ENCODE assay signal across 8 cellular contexts in the genomic region with DNA sequence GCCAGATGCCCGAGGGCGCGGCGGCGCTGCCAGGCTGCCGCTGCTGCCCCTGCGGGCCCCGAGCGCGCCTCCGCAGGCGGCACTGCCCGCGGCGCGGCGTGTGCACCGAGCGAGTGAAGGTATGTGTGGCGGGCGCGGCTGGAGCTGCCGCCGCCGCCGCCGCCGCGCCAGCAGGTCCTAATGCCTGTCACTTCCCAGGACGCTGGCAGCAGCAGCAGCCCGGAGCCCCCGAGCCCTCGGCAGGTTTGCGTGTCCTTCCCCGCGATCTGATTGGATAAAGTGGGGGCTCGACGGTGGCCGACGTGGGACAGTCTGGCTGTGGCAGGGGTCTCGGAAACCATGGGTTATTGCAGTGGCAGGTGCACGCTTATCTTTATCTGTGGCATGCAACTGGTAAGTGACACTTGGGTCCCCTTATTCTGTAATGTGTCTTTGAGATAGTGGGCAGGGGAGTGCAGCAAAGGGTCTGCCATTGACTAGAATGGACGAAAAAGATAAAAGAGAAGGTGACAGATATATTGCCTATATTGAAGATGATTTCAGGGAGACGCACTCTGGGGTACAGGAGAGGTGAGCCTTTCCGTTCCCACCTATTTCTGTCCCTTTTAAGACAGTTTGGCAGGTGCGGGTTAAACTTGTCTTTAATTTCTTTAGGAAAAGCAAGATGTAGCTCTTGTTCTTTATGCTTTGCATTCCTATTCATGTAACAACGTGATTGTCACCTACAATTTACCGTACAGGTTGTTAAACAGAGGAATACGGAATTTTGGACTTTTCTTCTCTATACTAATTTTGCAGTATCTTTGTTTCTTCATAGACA. TPM values are rescaled to one million over a fixed set of nuclear protein-coding genes. Genes with fewer than 3 reads are reported as not detected.
A peak's percentile ranks its signal among the peaks of the same experiment; 100 is the strongest.
DNase-seq lines count a peak whose midpoint lies in the region; ATAC-seq, FAIRE-seq and TF ChIP-seq lines count a peak whose summit lies in the region.

A gene (plus strand): TSS at position 4 of the 820 bp plus-strand sequence.

- no peaks in the 10 kb centered on the region for H4K20me1 ChIP-seq in smooth muscle cell (ENCODE audit: low read depth)

- H3K4me1 ChIP-seq in breast epithelium: no peaks in the 10 kb centered on the region
- peaks cover 0 to 3% of the 10 kb centered on the region in 2 donors for H3K4me1 ChIP-seq in kidney (ENCODE audit: control insufficient read depth in 1 of 2, insufficient read depth in 1 of 2, low read depth in 1 of 2, low read length in 2 of 2)
- H3K4me1 ChIP-seq in smooth muscle cell (ENCODE audit: low read depth): no peaks in the 10 kb centered on the region

- peak within 1 kb of the TSS; percentile 60 for H3K4me3 Mint-ChIP-seq in activated naive CD4-positive, alpha-beta T cell treated with anti-CD3 and anti-CD28 coated beads for 36 hours

- H3K27ac ChIP-seq in breast epithelium: no peak within 1 kb of the TSS
- H3K27ac ChIP-seq in kidney (ENCODE audit: low read depth in 2 of 2, low read length in 2 of 2): no peak within 1 kb of the TSS
- H3K27ac ChIP-seq in smooth muscle cell (ENCODE audit: low read depth): no peak within 1 kb of the TSS

- WGBS in smooth muscle cell (ENCODE audit: low lambda C conversion rate): 6% methylated on average over 43 of the region's 49 CpGs

- no peak within 1 kb of the TSS for H3K27ac Mint-ChIP-seq in activated naive CD4-positive, alpha-beta T cell treated with anti-CD3 and anti-CD28 coated beads for 36 hours

- H3K79me2 ChIP-seq in smooth muscle cell (ENCODE audit: low read depth): no peaks in the 10 kb centered on the region

- no peaks in the 10 kb centered on the region for H3K36me3 ChIP-seq in breast epithelium
- no peaks in the 10 kb centered on the region for H3K36me3 ChIP-seq in kidney (ENCODE audit: control insufficient read depth in 1 of 2, insufficient read depth in 2 of 2, low read length in 2 of 2)
- H3K36me3 ChIP-seq in smooth muscle cell (ENCODE audit: low read depth): no peaks in the 10 kb centered on the region

- peak within 1 kb of the TSS; percentile 83 for H3K4me2 ChIP-seq in smooth muscle cell

- H3K4me3 ChIP-seq in breast epithelium: peak within 1 kb of the TSS; percentile 46 to 62 (median 61)
- peak within 1 kb of the TSS in 1 of 2 donors; percentile 46 for H3K4me3 ChIP-seq in kidney (ENCODE audit: low read length in 2 of 2)
- H3K4me3 ChIP-seq in smooth muscle cell: peak within 1 kb of the TSS; percentile 62

- no peak for FAIRE-seq in kidney (lab: Jason Lieb, UNC)

- TF ChIP-seq POLR2A in breast epithelium (IDR thresholded peaks at IDR 0.05): no peak

- intact Hi-C loops in activated naive CD4-positive, alpha-beta T cell treated with anti-CD3 and anti-CD28 coated beads for 36 hours (cut with micrococcal nuclease): loop anchor here (2.0 kb wide), 1 partner anchor 991 kb away; no protein-coding TSS in a partner anchor
- intact Hi-C loops in breast epithelium (cut with DNase I; ENCODE audit: low total_unique reads) (no loop called here), kidney (cut with DNase I) (no loop called here)

- peaks cover 43% of the 10 kb centered on the region for H3K27me3 Mint-ChIP-seq in activated naive CD4-positive, alpha-beta T cell treated with anti-CD3 and anti-CD28 coated beads for 36 hours (ENCODE audit: low read depth)

- CTCF ChIA-PET in activated naive CD4-positive, alpha-beta T cell treated with anti-CD3 and anti-CD28 coated beads for 36 hours (lab: Charles Lee): no interaction called here

- DNase-seq in activated naive CD4-positive, alpha-beta T cell treated with anti-CD3 and anti-CD28 coated beads for 36 hours: no peak
- DNase-seq in activated naive CD4-positive, alpha-beta T cell treated with Interleukin-2 at 50 U/mL for 16 hours: no peak
- DNase-seq in NCI-H345 treated with DMSO at 0.1 percent for 48 hours (lab: John Stamatoyannopoulos, UW; ENCODE audit: unreplicated experiment): peak; percentile 87
- DNase-seq in breast epithelium (ENCODE audit: low spot score in 2 of 2): no peak
- DNase-seq in kidney: peak; percentile 76
- no peak for DNase-seq in smooth muscle cell (lab: John Stamatoyannopoulos, UW; ENCODE audit: unreplicated experiment)

- no peaks in the 10 kb centered on the region for H3K9me3 Mint-ChIP-seq in activated naive CD4-positive, alpha-beta T cell treated with anti-CD3 and anti-CD28 coated beads for 36 hours

- H3K9ac ChIP-seq in kidney (ENCODE audit: low read length in 2 of 2): no peak within 1 kb of the TSS
- no peak within 1 kb of the TSS for H3K9ac ChIP-seq in smooth muscle cell (ENCODE audit: low read depth)

- ATAC-seq in HG02884 (IDR thresholded peaks at IDR 0.05; ENCODE audit: unreplicated experiment) (peak; percentile 13), HG03457 (IDR thresholded peaks at IDR 0.05; ENCODE audit: unreplicated experiment) (no peak)

- no peaks in the 10 kb centered on the region for H3K36me3 Mint-ChIP-seq in activated naive CD4-positive, alpha-beta T cell treated with anti-CD3 and anti-CD28 coated beads for 36 hours (ENCODE audit: low read depth)

- no peak for TF ChIP-seq CTCF in breast epithelium (IDR thresholded peaks at IDR 0.05)
- no peak for TF ChIP-seq CTCF in kidney (IDR thresholded peaks at IDR 0.05; ENCODE audit: borderline replicate concordance, extremely low read depth, insufficient read depth)
- TF ChIP-seq CTCF in smooth muscle cell (IDR thresholded peaks at IDR 0.05; ENCODE audit: borderline replicate concordance, insufficient read depth, poor library complexity, severe bottlenecking): no peak

- H3K27me3 ChIP-seq in breast epithelium (peaks cover 0 to 23% of the 10 kb centered on the region in 2 donors), smooth muscle cell (ENCODE audit: low read depth) (peaks cover 61% of the 10 kb centered on the region)

- peaks cover 12% of the 10 kb centered on the region for H3K4me1 Mint-ChIP-seq in activated naive CD4-positive, alpha-beta T cell treated with anti-CD3 and anti-CD28 coated beads for 36 hours (ENCODE audit: low read depth)

- H2AFZ ChIP-seq in smooth muscle cell (ENCODE audit: low read depth): peak within 1 kb of the TSS; percentile 88

- H3F3A ChIP-seq in smooth muscle cell (ENCODE audit: low read depth): no peaks in the 10 kb centered on the region

- H3K9me3 ChIP-seq in breast epithelium: no peaks in the 10 kb centered on the region
- H3K9me3 ChIP-seq in kidney (ENCODE audit: control insufficient read depth in 1 of 2, low read length in 2 of 2): no peaks in the 10 kb centered on the region
- no peaks in the 10 kb centered on the region for H3K9me3 ChIP-seq in smooth muscle cell (replicated peaks; ENCODE audit: low read depth)

RNA-seq across cellular contexts. Expression of the gene that starts here (rescaled TPM):
- not detected for total RNA-seq in activated naive CD4-positive, alpha-beta T cell treated with anti-CD3 and anti-CD28 coated beads for 36 hours
- total RNA-seq in breast epithelium (1 to 10 TPM in 1 of 3 donors, under 1 TPM in 1, not detected in 1; 0.48 to 1.8 TPM), kidney (1.8 TPM), smooth muscle cell (0.09 and 0.63 TPM in 2 replicates)
- polyA plus RNA-seq in kidney (ENCODE audit: insufficient read depth, low read depth, low replicate concordance) (0.39 TPM), smooth muscle cell (0.34 TPM in 1 of 2 replicates, not detected in the other)

Comparison
In these comparisons a context has a peak if more than half of its experiments do, and no peak if none do; other contexts are left out.
1. DNase-seq: peak in NCI-H345 treated with DMSO at 0.1 percent for 48 hours (single experiment) and kidney (single experiment); none in activated naive CD4-positive, alpha-beta T cell treated with anti-CD3 and anti-CD28 coated beads for 36 hours (single experiment), activated naive CD4-positive, alpha-beta T cell treated with Interleukin-2 at 50 U/mL for 16 hours (single experiment), breast epithelium (0 of 2) and smooth muscle cell (single experiment).